ENCODE assay signal across 1 cellular context in the genomic region with DNA sequence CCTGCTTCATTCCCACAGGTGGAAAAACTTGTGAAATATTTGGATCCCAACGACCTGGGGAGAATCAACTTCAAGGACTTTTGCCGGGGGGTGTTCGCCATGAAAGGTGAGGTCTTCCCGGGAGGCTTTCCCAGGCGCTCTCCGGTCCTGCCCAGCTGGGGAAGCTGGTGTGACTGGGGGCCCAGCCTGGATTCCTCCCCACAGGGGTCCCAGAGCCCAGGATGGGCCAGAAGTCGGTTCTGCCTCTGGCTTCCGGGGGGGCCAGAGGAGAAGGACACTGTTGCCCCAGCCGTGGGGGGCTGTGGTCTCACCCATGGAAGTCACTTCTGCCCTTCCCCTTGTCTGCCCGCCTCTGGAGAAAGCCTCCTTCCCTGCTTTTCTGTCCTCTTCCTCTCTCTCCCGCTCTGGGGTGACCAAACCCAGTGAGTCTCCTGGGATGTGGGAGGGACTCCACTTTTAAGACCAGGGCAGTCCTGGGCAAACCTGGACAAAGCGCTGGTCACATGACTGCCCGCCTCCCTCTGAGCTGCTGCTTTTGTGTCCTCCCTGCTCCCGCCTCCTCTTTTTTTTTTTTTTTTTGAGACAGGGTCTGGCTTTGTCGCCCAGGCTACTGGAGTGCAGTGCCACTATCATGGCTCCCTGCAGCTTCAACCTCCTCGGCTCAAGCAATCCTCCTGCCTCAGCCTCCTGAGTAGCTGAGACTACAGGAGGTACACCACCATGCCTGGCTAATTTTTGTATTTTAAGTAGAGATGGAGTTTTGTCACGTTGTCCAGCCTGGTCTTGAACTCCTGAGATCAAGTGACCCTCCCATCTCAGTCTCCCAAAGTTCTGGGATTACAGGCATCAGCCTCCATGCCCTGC.
TF ChIP-seq lines count a peak whose summit lies in the region.

No MANE protein-coding gene starts in this region.

TF ChIP-seq in GM23338, 12 proteins besides CTCF, POLR2A, EP300 and RAD21 (continued from another document):
- TF ChIP-seq, protein P1, sequence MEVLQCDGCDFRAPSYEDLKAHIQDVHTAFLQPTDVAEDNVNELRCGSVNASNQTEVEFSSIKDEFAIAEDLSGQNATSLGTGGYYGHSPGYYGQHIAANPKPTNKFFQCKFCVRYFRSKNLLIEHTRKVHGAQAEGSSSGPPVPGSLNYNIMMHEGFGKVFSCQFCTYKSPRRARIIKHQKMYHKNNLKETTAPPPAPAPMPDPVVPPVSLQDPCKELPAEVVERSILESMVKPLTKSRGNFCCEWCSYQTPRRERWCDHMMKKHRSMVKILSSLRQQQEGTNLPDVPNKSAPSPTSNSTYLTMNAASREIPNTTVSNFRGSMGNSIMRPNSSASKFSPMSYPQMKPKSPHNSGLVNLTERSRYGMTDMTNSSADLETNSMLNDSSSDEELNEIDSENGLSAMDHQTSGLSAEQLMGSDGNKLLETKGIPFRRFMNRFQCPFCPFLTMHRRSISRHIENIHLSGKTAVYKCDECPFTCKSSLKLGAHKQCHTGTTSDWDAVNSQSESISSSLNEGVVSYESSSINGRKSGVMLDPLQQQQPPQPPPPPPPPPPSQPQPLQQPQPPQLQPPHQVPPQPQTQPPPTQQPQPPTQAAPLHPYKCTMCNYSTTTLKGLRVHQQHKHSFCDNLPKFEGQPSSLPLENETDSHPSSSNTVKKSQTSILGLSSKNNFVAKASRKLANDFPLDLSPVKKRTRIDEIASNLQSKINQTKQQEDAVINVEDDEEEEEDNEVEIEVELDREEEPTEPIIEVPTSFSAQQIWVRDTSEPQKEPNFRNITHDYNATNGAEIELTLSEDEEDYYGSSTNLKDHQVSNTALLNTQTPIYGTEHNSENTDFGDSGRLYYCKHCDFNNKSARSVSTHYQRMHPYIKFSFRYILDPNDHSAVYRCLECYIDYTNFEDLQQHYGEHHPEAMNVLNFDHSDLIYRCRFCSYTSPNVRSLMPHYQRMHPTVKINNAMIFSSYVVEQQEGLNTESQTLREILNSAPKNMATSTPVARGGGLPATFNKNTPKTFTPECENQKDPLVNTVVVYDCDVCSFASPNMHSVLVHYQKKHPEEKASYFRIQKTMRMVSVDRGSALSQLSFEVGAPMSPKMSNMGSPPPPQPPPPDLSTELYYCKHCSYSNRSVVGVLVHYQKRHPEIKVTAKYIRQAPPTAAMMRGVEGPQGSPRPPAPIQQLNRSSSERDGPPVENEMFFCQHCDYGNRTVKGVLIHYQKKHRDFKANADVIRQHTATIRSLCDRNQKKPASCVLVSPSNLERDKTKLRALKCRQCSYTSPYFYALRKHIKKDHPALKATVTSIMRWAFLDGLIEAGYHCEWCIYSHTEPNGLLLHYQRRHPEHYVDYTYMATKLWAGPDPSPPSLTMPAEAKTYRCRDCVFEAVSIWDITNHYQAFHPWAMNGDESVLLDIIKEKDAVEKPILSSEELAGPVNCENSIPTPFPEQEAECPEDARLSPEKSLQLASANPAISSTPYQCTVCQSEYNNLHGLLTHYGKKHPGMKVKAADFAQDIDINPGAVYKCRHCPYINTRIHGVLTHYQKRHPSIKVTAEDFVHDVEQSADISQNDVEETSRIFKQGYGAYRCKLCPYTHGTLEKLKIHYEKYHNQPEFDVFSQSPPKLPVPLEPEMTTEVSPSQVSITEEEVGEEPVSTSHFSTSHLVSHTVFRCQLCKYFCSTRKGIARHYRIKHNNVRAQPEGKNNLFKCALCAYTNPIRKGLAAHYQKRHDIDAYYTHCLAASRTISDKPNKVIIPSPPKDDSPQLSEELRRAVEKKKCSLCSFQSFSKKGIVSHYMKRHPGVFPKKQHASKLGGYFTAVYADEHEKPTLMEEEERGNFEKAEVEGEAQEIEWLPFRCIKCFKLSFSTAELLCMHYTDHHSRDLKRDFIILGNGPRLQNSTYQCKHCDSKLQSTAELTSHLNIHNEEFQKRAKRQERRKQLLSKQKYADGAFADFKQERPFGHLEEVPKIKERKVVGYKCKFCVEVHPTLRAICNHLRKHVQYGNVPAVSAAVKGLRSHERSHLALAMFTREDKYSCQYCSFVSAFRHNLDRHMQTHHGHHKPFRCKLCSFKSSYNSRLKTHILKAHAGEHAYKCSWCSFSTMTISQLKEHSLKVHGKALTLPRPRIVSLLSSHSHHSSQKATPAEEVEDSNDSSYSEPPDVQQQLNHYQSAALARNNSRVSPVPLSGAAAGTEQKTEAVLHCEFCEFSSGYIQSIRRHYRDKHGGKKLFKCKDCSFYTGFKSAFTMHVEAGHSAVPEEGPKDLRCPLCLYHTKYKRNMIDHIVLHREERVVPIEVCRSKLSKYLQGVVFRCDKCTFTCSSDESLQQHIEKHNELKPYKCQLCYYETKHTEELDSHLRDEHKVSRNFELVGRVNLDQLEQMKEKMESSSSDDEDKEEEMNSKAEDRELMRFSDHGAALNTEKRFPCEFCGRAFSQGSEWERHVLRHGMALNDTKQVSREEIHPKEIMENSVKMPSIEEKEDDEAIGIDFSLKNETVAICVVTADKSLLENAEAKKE (CRISPR knock-in tag; IDR thresholded peaks at IDR 0.05): no peak
- TF ChIP-seq, protein P2, sequence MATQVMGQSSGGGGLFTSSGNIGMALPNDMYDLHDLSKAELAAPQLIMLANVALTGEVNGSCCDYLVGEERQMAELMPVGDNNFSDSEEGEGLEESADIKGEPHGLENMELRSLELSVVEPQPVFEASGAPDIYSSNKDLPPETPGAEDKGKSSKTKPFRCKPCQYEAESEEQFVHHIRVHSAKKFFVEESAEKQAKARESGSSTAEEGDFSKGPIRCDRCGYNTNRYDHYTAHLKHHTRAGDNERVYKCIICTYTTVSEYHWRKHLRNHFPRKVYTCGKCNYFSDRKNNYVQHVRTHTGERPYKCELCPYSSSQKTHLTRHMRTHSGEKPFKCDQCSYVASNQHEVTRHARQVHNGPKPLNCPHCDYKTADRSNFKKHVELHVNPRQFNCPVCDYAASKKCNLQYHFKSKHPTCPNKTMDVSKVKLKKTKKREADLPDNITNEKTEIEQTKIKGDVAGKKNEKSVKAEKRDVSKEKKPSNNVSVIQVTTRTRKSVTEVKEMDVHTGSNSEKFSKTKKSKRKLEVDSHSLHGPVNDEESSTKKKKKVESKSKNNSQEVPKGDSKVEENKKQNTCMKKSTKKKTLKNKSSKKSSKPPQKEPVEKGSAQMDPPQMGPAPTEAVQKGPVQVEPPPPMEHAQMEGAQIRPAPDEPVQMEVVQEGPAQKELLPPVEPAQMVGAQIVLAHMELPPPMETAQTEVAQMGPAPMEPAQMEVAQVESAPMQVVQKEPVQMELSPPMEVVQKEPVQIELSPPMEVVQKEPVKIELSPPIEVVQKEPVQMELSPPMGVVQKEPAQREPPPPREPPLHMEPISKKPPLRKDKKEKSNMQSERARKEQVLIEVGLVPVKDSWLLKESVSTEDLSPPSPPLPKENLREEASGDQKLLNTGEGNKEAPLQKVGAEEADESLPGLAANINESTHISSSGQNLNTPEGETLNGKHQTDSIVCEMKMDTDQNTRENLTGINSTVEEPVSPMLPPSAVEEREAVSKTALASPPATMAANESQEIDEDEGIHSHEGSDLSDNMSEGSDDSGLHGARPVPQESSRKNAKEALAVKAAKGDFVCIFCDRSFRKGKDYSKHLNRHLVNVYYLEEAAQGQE (IDR thresholded peaks at IDR 0.05; ENCODE audit: unreplicated experiment): no peak
- TF ChIP-seq JUNB (IDR thresholded peaks at IDR 0.05; ENCODE audit: unreplicated experiment): no peak
- TF ChIP-seq, protein P3, sequence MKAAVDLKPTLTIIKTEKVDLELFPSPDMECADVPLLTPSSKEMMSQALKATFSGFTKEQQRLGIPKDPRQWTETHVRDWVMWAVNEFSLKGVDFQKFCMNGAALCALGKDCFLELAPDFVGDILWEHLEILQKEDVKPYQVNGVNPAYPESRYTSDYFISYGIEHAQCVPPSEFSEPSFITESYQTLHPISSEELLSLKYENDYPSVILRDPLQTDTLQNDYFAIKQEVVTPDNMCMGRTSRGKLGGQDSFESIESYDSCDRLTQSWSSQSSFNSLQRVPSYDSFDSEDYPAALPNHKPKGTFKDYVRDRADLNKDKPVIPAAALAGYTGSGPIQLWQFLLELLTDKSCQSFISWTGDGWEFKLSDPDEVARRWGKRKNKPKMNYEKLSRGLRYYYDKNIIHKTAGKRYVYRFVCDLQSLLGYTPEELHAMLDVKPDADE (IDR thresholded peaks at IDR 0.05): no peak
- no peak for TF ChIP-seq EZH2phosphoT487 (IDR thresholded peaks at IDR 0.05; ENCODE audit: unreplicated experiment)
- no peak for TF ChIP-seq CREB1 (CRISPR knock-in tag; IDR thresholded peaks at IDR 0.05; ENCODE audit: low read depth)
- TF ChIP-seq ZNF114 (CRISPR knock-in tag; IDR thresholded peaks at IDR 0.05): no peak
TF ChIP-seq in GM23338: peak in this region for 0.
